In genomic region chr1:2966940-2967725, GRCh38 we compare ENCODE assay signal across 1 cellular context.
TF ChIP-seq lines count a peak whose summit lies in the region.

No MANE protein-coding gene starts in this region.

TF ChIP-seq in HepG2, 621 proteins besides CTCF, POLR2A, EP300 and RAD21 (continued from another document):
- TF ChIP-seq CEBPB (IDR thresholded peaks at IDR 0.05; ENCODE audit: borderline replicate concordance, low read depth, low read length) = no peak
- no peak for TF ChIP-seq ZNF3 (CRISPR knock-in tag; IDR thresholded peaks at IDR 0.05)
